8 cellular contexts compared by ENCODE assay signal in the genomic region with DNA sequence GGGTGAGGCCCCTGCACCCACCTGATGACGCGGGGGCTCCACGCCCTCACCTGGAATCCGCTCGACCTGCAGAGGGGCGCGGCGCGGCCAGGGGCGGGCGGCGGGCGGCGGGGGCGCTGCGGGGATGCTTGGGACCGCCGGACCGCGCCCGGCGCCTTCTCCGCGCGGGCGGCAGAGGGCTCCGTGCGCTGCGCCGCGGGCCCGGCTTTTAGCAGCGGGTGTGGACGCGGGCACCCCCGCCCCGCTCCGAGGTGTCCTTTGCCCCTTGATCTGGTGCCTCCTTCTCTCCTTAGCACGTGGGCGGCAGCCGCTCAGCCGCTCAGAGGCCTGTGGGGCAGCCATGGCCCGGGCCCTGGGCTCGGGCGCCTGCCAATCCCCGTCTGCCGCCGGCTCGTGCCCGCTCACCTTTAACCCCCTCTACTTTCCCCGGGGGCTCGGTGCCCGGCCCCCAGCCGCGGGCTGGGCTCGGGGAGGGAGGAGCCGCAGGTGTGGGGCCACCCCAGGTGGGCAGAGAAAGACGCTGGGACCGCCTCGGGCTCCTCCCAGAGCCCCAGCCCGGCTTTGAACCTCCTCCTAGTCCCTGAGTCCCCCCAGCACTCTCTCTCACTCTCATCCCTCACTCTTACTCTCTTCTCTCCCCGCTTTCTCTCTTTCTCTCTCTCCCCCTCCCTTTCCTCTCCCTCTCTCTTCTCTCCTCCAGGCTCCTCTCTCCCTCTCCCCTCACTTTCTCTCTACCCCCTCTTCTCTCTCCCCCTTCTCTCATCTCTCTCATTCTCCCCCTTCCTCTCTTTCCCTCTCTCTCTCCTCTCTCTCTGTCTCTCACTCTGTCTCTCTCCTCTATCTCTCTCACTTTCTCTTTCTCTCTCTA. TPM values are rescaled to one million over a fixed set of nuclear protein-coding genes. Genes with fewer than 3 reads are reported as not detected.
DNase-seq lines count a peak whose midpoint lies in the region; ATAC-seq and TF ChIP-seq lines count a peak whose summit lies in the region.

No MANE protein-coding gene starts in this region.

- H3K27me3 ChIP-seq in WERI-Rb-1 (ENCODE audit: insufficient read depth, low read depth, severe bottlenecking) (peaks cover 4% of the 10 kb centered on the region), neuronal stem cell (ENCODE audit: control insufficient read depth in 3 of 3, insufficient read depth in 3 of 3, low read depth in 1 of 3, low read length in 3 of 3) (peaks cover 5 to 71% (median 31%) of the 10 kb centered on the region in 3 experiments)

- DNase-seq in Right ventricle myocardium inferior (ENCODE audit: missing footprints) (peak; percentile 45), cardiac septum (ENCODE audit: low spot score) (no peak), WERI-Rb-1 (peak; percentile 41), epithelial cell of esophagus (ENCODE audit: low read depth) (no peak), neuronal stem cell (ENCODE audit: low spot score) (no peak), SIG-M5 (lab: John Stamatoyannopoulos, UW) (no peak)

- intact Hi-C loops in Right ventricle myocardium inferior (cut with DNase I) (no loop called here), cardiac septum (cut with DNase I) (no loop called here)

- H3K9me3 ChIP-seq in WERI-Rb-1 (ENCODE audit: severe bottlenecking) (no peaks in the 10 kb centered on the region), neuronal stem cell (replicated peaks in 1 of 2; ENCODE audit: control insufficient read depth in 2 of 2, insufficient read depth in 1 of 2, low read depth in 1 of 2, low read length in 2 of 2) (no peaks in the 10 kb centered on the region)

- H2AK5ac ChIP-seq in neuronal stem cell (ENCODE audit: low read depth, low read length), result peak overlapping the region; percentile 66

- no CpG with 5 or more reads among the region's 62 CpGs for WGBS in neuronal stem cell (ENCODE audit: extremely low coverage in 2 of 2, insufficient read length in 2 of 2, insufficient replicate concordance in 1 of 2), 2 donors

- peak overlapping the region; percentile 55 for H2BK15ac ChIP-seq in neuronal stem cell (ENCODE audit: low read length)

- peaks cover 0 to 2% of the 10 kb centered on the region in 2 donors for H3K4me1 ChIP-seq in neuronal stem cell (ENCODE audit: control insufficient read depth in 2 of 2, insufficient read depth in 1 of 2, low read depth in 1 of 2, low read length in 2 of 2)

- H2BK5ac ChIP-seq in neuronal stem cell (ENCODE audit: low read length), result no peak overlapping the region

- peak overlapping the region; percentile 97 for H3K4me2 ChIP-seq in neuronal stem cell (ENCODE audit: insufficient read depth, low read length, poor library complexity, severe bottlenecking)

- no peak overlapping the region for H4K91ac ChIP-seq in neuronal stem cell (ENCODE audit: low read depth, low read length, poor library complexity)

- H3K9ac ChIP-seq in neuronal stem cell (ENCODE audit: low read depth, low read length, poor library complexity), result no peak overlapping the region

- peak overlapping the region; percentile 57 for H3K23ac ChIP-seq in neuronal stem cell (ENCODE audit: low read depth, low read length, poor library complexity)

- no peak overlapping the region for H3K4ac ChIP-seq in neuronal stem cell (ENCODE audit: low read length)

- H4K8ac ChIP-seq in neuronal stem cell (ENCODE audit: low read depth, low read length), result no peak overlapping the region

- H3K14ac ChIP-seq in neuronal stem cell (ENCODE audit: low read length), result no peak overlapping the region

- ATAC-seq in Right ventricle myocardium inferior (no peak), HG03460 (IDR thresholded peaks at IDR 0.05; ENCODE audit: unreplicated experiment) (no peak), GM19328 (IDR thresholded peaks at IDR 0.05; ENCODE audit: unreplicated experiment) (no peak)

- no peak overlapping the region for H3K27ac ChIP-seq in WERI-Rb-1
- H3K27ac ChIP-seq in neuronal stem cell (replicated peaks; ENCODE audit: low read length), result no peak overlapping the region

- H3K4me3 ChIP-seq in WERI-Rb-1 (ENCODE audit: low read depth, low read length) (peak overlapping the region; percentile 42), epithelial cell of esophagus (ENCODE audit: low read length) (peak overlapping the region; percentile 20), neuronal stem cell (ENCODE audit: low read length in 2 of 2) (peak overlapping the region; percentile 20 to 77)

- peak overlapping the region; percentile 93 for H3K18ac ChIP-seq in neuronal stem cell (ENCODE audit: low read length)

- H2BK12ac ChIP-seq in neuronal stem cell (ENCODE audit: low read length), result no peak overlapping the region

- peak overlapping the region; percentile 95 for H2AFZ ChIP-seq in neuronal stem cell (ENCODE audit: low read length)

- H3K36me3 ChIP-seq in WERI-Rb-1, result no peaks in the 10 kb centered on the region
- H3K36me3 ChIP-seq in neuronal stem cell (replicated peaks in 1 of 2; ENCODE audit: control insufficient read depth in 2 of 2, insufficient read depth in 2 of 2, low read length in 2 of 2), result no peaks in the 10 kb centered on the region

- H2BK120ac ChIP-seq in neuronal stem cell (ENCODE audit: low read depth, low read length), result peak overlapping the region; percentile 38

- H3K79me1 ChIP-seq in neuronal stem cell (ENCODE audit: low read depth, low read length), result no peaks in the 10 kb centered on the region

- TF ChIP-seq CTCF in WERI-Rb-1 (IDR thresholded peaks at IDR 0.05; ENCODE audit: low read depth, low read length) (no peak), epithelial cell of esophagus (IDR thresholded peaks at IDR 0.05; ENCODE audit: insufficient read depth, low read depth, low read length, missing control alignments) (no peak)

RNA-seq across cellular contexts. Expression of a gene that starts 19.7 kb away (rescaled TPM):
- total RNA-seq in Right ventricle myocardium inferior (3.0 TPM), cardiac septum (2.4 TPM)
- 20.6 TPM for polyA plus RNA-seq in neuronal stem cell (2013, experiment 1 of 2)
- 19.3 TPM for polyA plus RNA-seq in neuronal stem cell (2013, experiment 2 of 2)

RNA-seq across cellular contexts. Expression of a gene that starts 23.6 kb away (rescaled TPM):
- 6.4 TPM for total RNA-seq in Right ventricle myocardium inferior
- total RNA-seq in cardiac septum, result 0.65 TPM
- polyA plus RNA-seq in neuronal stem cell (2013, experiment 1 of 2), result 2.3 TPM
- 3.2 TPM for polyA plus RNA-seq in neuronal stem cell (2013, experiment 2 of 2)

RNA-seq across cellular contexts. Expression of a gene that starts 35.3 kb away (rescaled TPM):
- total RNA-seq in Right ventricle myocardium inferior (13.8 TPM), cardiac septum (16.4 TPM)
- 3.3 TPM for polyA plus RNA-seq in neuronal stem cell (2013, experiment 1 of 2)
- 3.4 TPM for polyA plus RNA-seq in neuronal stem cell (2013, experiment 2 of 2)

RNA-seq across cellular contexts. Expression of a gene that starts 35.4 kb away (rescaled TPM):
- 81.1 TPM for total RNA-seq in Right ventricle myocardium inferior
- total RNA-seq in cardiac septum, result 59.1 TPM
- polyA plus RNA-seq in neuronal stem cell (2013, experiment 1 of 2), result 69.9 TPM
- 73.3 TPM for polyA plus RNA-seq in neuronal stem cell (2013, experiment 2 of 2)

Comparison
In these comparisons a context has a peak if more than half of its experiments do, and no peak if none do; other contexts are left out.
1. DNase-seq: peak in Right ventricle myocardium inferior (single experiment) and WERI-Rb-1 (single experiment); none in cardiac septum (single experiment), epithelial cell of esophagus (single experiment), neuronal stem cell (single experiment) and SIG-M5 (single experiment).
2. Peak in every context shown above with its lines, with median percentiles within 50 percentile points of each other: H3K4me3 ChIP-seq.